12 cellular contexts compared by ENCODE assay signal in genomic region chr5:83856898-83857297, GRCh38.
"Had no signal": no experiment of that assay in that cellular context is flagged by ENCODE, and none has a peak within 500 bp of the region (broad histone marks: within the 10 kb centered on the region; RNA-seq: fewer than 3 reads in every experiment).

No MANE protein-coding gene starts in this region.

- H3K9me3 ChIP-seq: body of pancreas, mucosa of descending colon, sigmoid colon had no signal

- H3K4me1 ChIP-seq: body of pancreas, sigmoid colon had no signal

- H3K27ac ChIP-seq: body of pancreas, epithelial cell of prostate, sigmoid colon had no signal

- DNase-seq: activated CD4-positive, alpha-beta T cell treated with anti-CD3 and anti-CD28 coated beads, Interleukin-2, amount 50 U/mL, for 1 hour; activated naive CD4-positive, alpha-beta T cell treated with anti-CD3 and anti-CD28 coated beads, Interleukin-2, amount 50 U/mL, for 16 hours; activated T-cell treated with anti-CD3 and anti-CD28 coated beads for 4 hours; body of pancreas; effector memory CD8-positive, alpha-beta T cell; mucosa of descending colon; naive thymus-derived CD8-positive, alpha-beta T cell; sigmoid colon; stimulated activated CD4-positive, alpha-beta T cell treated with anti-CD3 and anti-CD28 coated beads, Interleukin-12 subunit alpha, Interleukin-12 subunit beta, amount 100 ng/mL, for 4 hours; stimulated activated naive CD4-positive, alpha-beta T cell treated with Interleukin-2 at 50 U/mL for 16 hours; T-helper 1 cell had no signal

- H3K27me3 ChIP-seq: body of pancreas, sigmoid colon had no signal

- H3K36me3 ChIP-seq: sigmoid colon had no signal

- ATAC-seq: body of pancreas; effector memory CD8-positive, alpha-beta T cell; mucosa of descending colon; naive thymus-derived CD8-positive, alpha-beta T cell had no signal

- H3K4me3 ChIP-seq: body of pancreas, mucosa of descending colon, sigmoid colon had no signal
